Comparison of ENCODE assay signal across 8 cellular contexts in the genomic region with DNA sequence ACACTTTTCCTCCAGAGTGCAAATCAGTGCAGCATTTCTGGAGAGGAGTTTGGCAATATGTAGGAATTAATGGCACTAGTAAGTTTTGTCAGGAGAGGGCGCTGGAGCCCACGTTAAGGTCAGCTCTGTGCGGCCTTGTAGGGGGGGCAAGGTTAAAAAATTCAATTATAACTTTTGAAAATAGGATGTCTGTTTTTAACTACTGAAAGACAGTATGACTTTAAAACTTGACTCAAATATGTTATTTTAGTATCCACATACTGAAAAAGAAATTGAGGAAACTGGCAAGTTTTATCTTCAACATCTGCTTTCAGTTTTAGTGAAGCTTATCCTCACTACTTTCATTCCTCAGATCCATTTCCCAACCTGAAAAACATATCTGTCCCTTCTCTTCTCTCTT. TPM values are rescaled to one million over a fixed set of nuclear protein-coding genes. Genes with fewer than 3 reads are reported as not detected.
DNase-seq lines count a peak whose midpoint lies in the region; ATAC-seq and TF ChIP-seq lines count a peak whose summit lies in the region.

No MANE protein-coding gene starts in this region.

- peak; percentile 58 for TF ChIP-seq CTCF in foreskin fibroblast (IDR thresholded peaks at IDR 0.05; ENCODE audit: low read depth, low read length)

- peaks cover 12% of the 10 kb centered on the region for H3K36me3 Mint-ChIP-seq in activated CD4-positive, alpha-beta memory T cell treated with anti-CD3 and anti-CD28 coated beads, Interleukin-2, amount 10 ng/mL, durations not matched to agents 7 days and 5 days (ENCODE audit: low read depth)

- H3K4me3 ChIP-seq in foreskin fibroblast (ENCODE audit: low read depth in 1 of 2, low read length in 2 of 2) = no peak overlapping the region

- H3K9me3 Mint-ChIP-seq in activated CD4-positive, alpha-beta memory T cell treated with anti-CD3 and anti-CD28 coated beads, Interleukin-2, amount 10 ng/mL, durations not matched to agents 7 days and 5 days = no peaks in the 10 kb centered on the region

- CTCF ChIA-PET in activated CD4-positive, alpha-beta memory T cell treated with anti-CD3 and anti-CD28 coated beads, Interleukin-2, amount 10 ng/mL, durations not matched to agents 7 days and 5 days (lab: Charles Lee) = interaction anchor here (0.8 to 1.4 kb wide), 4 partner anchors 38 to 114 kb away, joined by 3 to 5 read pairs (median 4); a partner anchor contains a TSS

- POLR2A ChIA-PET in activated CD4-positive, alpha-beta memory T cell treated with anti-CD3 and anti-CD28 coated beads, Interleukin-2, amount 10 ng/mL, durations not matched to agents 7 days and 5 days (lab: Charles Lee) = no interaction called here

- ATAC-seq in GM21529 (IDR thresholded peaks at IDR 0.05; ENCODE audit: unreplicated experiment) = peak; percentile 84

- no peak overlapping the region for H3K27ac Mint-ChIP-seq in activated CD4-positive, alpha-beta memory T cell treated with anti-CD3 and anti-CD28 coated beads, Interleukin-2, amount 10 ng/mL, durations not matched to agents 7 days and 5 days

- peaks cover 6% of the 10 kb centered on the region for H3K4me1 Mint-ChIP-seq in activated CD4-positive, alpha-beta memory T cell treated with anti-CD3 and anti-CD28 coated beads, Interleukin-2, amount 10 ng/mL, durations not matched to agents 7 days and 5 days

- no peak overlapping the region for H3K4me3 Mint-ChIP-seq in activated CD4-positive, alpha-beta memory T cell treated with anti-CD3 and anti-CD28 coated beads, Interleukin-2, amount 10 ng/mL, durations not matched to agents 7 days and 5 days

- DNase-seq in NCI-H1436 (lab: John Stamatoyannopoulos, UW) (peak; percentile 2), NCI-H1436 treated with DMSO at 0.1 percent for 48 hours (lab: John Stamatoyannopoulos, UW) (no peak), HT1080 (ENCODE audit: low read depth) (peak; percentile 62), foreskin fibroblast (peak; percentile 24 to 78), retina (peak; percentile 41)
- DNase-seq in activated CD4-positive, alpha-beta memory T cell treated with anti-CD3 and anti-CD28 coated beads, Interleukin-2, amount 10 ng/mL, durations not matched to agents 7 days and 5 days = peak; percentile 19
- DNase-seq in central memory CD4-positive, alpha-beta T cell = no peak

- no peaks in the 10 kb centered on the region for H3K27me3 Mint-ChIP-seq in activated CD4-positive, alpha-beta memory T cell treated with anti-CD3 and anti-CD28 coated beads, Interleukin-2, amount 10 ng/mL, durations not matched to agents 7 days and 5 days

RNA-seq across cellular contexts. Expression of a gene that starts 30.9 kb away (rescaled TPM):
- not detected in 2 replicates for total RNA-seq in HT1080 (2014; rRNA removed; shearing (Covaris generic))
- polyA plus RNA-seq in HT1080 (2015; cell fraction: cytosol; rRNA removed) = not detected in 2 replicates
- polyA plus RNA-seq in HT1080 (2015; cell fraction: nucleus; rRNA removed) = not detected in 2 replicates
- total RNA-seq in activated CD4-positive, alpha-beta memory T cell treated with anti-CD3 and anti-CD28 coated beads, Interleukin-2, amount 10 ng/mL, durations not matched to agents 7 days and 5 days = under 1 TPM; 0.10 to 0.30 TPM

RNA-seq across cellular contexts. Expression of a gene that starts 37.4 kb away (rescaled TPM):
- total RNA-seq in HT1080 (2014; rRNA removed; shearing (Covaris generic)) = 10.9 and 13.6 TPM in 2 replicates
- polyA plus RNA-seq in HT1080 (2015; cell fraction: cytosol; rRNA removed) = 22.2 and 24.2 TPM in 2 replicates
- 18.4 and 26.6 TPM in 2 replicates for polyA plus RNA-seq in HT1080 (2015; cell fraction: nucleus; rRNA removed)
- total RNA-seq in activated CD4-positive, alpha-beta memory T cell treated with anti-CD3 and anti-CD28 coated beads, Interleukin-2, amount 10 ng/mL, durations not matched to agents 7 days and 5 days = 10 to 100 TPM; 39.5 to 44.3 TPM

Comparison
In these comparisons a context has a peak if more than half of its experiments do, and no peak if none do; other contexts are left out.
1. DNase-seq: peak in NCI-H1436 (single experiment), HT1080 (single experiment), activated CD4-positive, alpha-beta memory T cell treated with anti-CD3 and anti-CD28 coated beads, Interleukin-2, amount 10 ng/mL, durations not matched to agents 7 days and 5 days (single experiment), foreskin fibroblast (2 of 2) and retina (single experiment); none in NCI-H1436 treated with DMSO at 0.1 percent for 48 hours (single experiment) and central memory CD4-positive, alpha-beta T cell (single experiment).